In the genomic region with DNA sequence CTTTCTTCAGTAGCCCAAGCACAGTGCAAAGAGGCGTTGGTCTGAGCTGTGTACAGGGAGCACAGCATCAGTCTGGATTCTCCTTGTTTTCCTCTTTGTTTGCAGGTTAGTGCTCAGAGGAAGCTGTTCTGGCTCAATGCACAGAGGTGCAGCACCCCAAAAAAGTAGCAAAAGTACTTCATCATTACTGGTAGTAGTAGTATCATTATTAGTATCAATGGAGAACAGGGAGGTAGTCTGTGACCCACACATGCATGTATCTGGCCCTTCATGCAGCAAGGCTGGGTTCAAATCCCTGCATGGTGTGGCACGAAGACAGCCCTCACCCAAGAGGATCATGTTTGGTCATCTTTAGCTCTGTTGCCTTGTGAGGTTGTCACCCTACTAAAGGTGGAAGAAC, we compare ENCODE assay signal across 24 cellular contexts.
A peak's percentile ranks its signal among the peaks of the same experiment; 100 is the strongest.
DNase-seq lines count a peak whose midpoint lies in the region; ATAC-seq and TF ChIP-seq lines count a peak whose summit lies in the region.
"Had no signal": no experiment of that assay in that cellular context is flagged by ENCODE, and none has a peak within 500 bp of the region (broad histone marks: within the 10 kb centered on the region; RNA-seq: fewer than 3 reads in every experiment).

No MANE protein-coding gene starts in this region.

- H3K36me3 ChIP-seq in OCI-LY1 (ENCODE audit: insufficient read depth, low read length) = no peaks in the 10 kb centered on the region
- no peaks in the 10 kb centered on the region for H3K36me3 ChIP-seq in brain microvascular endothelial cell (replicated peaks)

- ATAC-seq in GM18867 (IDR thresholded peaks at IDR 0.05; ENCODE audit: unreplicated experiment) = peak; percentile 69
- peak; percentile 82 for ATAC-seq in HG02852 (IDR thresholded peaks at IDR 0.05; ENCODE audit: unreplicated experiment)
- peak; percentile 34 for ATAC-seq in stimulated activated memory B cell treated with anti-CD40 and anti-IgM and Interleukin-4, amounts not matched to agents 10 μg/mL and 1 μg/mL and 100 μg/mL, for 72 hours
- no peak for ATAC-seq in HG03442 (IDR thresholded peaks at IDR 0.05; ENCODE audit: unreplicated experiment)

- no peaks in the 10 kb centered on the region for H3K27me3 Mint-ChIP-seq in stimulated activated memory B cell treated with anti-CD40 and anti-IgM and Interleukin-4, amounts not matched to agents 10 μg/mL and 1 μg/mL and 100 μg/mL, for 72 hours
- H3K27me3 Mint-ChIP-seq: CD4-positive, CD25-positive, alpha-beta regulatory T cell had no signal

- H3K4me3 Mint-ChIP-seq in stimulated activated memory B cell treated with anti-CD40 and anti-IgM and Interleukin-4, amounts not matched to agents 10 μg/mL and 1 μg/mL and 100 μg/mL, for 72 hours = no peak overlapping the region
- H3K4me3 Mint-ChIP-seq: CD4-positive, CD25-positive, alpha-beta regulatory T cell; H9; HFFc6 had no signal

- no peaks in the 10 kb centered on the region for H3F3A ChIP-seq in OCI-LY1 (ENCODE audit: insufficient read depth, low read length)

- no peaks in the 10 kb centered on the region for H3K4me1 Mint-ChIP-seq in stimulated activated memory B cell treated with anti-CD40 and anti-IgM and Interleukin-4, amounts not matched to agents 10 μg/mL and 1 μg/mL and 100 μg/mL, for 72 hours
- H3K4me1 Mint-ChIP-seq: CD4-positive, CD25-positive, alpha-beta regulatory T cell had no signal

- TF ChIP-seq CTCF in OCI-LY1 (IDR thresholded peaks at IDR 0.05; ENCODE audit: low read length) (no peak), brain microvascular endothelial cell (IDR thresholded peaks at IDR 0.05; ENCODE audit: low read depth, low read length, missing control alignments) (no peak)

- H4K20me1 ChIP-seq in OCI-LY1 (ENCODE audit: insufficient read depth, low read length) = no peaks in the 10 kb centered on the region

- H3K27ac ChIP-seq in OCI-LY1 (ENCODE audit: low read depth, low read length, poor library complexity, severe bottlenecking) = peak overlapping the region; percentile 74
- no peak overlapping the region for H3K27ac ChIP-seq in brain microvascular endothelial cell
- H3K27ac ChIP-seq: GM23248, PC-9, SK-N-MC had no signal

- H3K36me3 Mint-ChIP-seq in stimulated activated memory B cell treated with anti-CD40 and anti-IgM and Interleukin-4, amounts not matched to agents 10 μg/mL and 1 μg/mL and 100 μg/mL, for 72 hours = no peaks in the 10 kb centered on the region
- H3K36me3 Mint-ChIP-seq: CD4-positive, CD25-positive, alpha-beta regulatory T cell had no signal

- no peaks in the 10 kb centered on the region for H3K9me2 ChIP-seq in OCI-LY1 (ENCODE audit: low read depth, low read length)

- H3K27me3 ChIP-seq in OCI-LY1 (ENCODE audit: insufficient read depth, low read length) (no peaks in the 10 kb centered on the region), brain microvascular endothelial cell (replicated peaks) (no peaks in the 10 kb centered on the region)

- DNase-seq in brain microvascular endothelial cell = no peak
- no peak for DNase-seq in activated CD8-positive, alpha-beta memory T cell treated with anti-CD3 and anti-CD28 coated beads, Interleukin-2, amount 50 U/mL, for 48 hours
- DNase-seq: CD4-positive, CD25-positive, alpha-beta regulatory T cell; DMS79; GM23248; H9; HFFc6; KG1; NCI-H1092; NCI-H1436; NCI-H187 treated with DMSO at 0.1 percent for 48 hours; NCI-H2107; NCI-H446 treated with DMSO at 0.1 percent for 48 hours; NCI-H526 treated with DMSO at 0.1 percent for 48 hours; PC-9; RPMI8226; SHP77 treated with DMSO at 0.1 percent for 48 hours; SW 1271 had no signal

- H3K27ac Mint-ChIP-seq in stimulated activated memory B cell treated with anti-CD40 and anti-IgM and Interleukin-4, amounts not matched to agents 10 μg/mL and 1 μg/mL and 100 μg/mL, for 72 hours = no peak overlapping the region
- H3K27ac Mint-ChIP-seq: CD4-positive, CD25-positive, alpha-beta regulatory T cell; H9; HFFc6 had no signal

- peaks cover 50% of the 10 kb centered on the region for H3K4me1 ChIP-seq in OCI-LY1 (ENCODE audit: insufficient read depth, low read length, severe bottlenecking)

- H3K4me2 ChIP-seq in OCI-LY1 (ENCODE audit: low read length) = no peak overlapping the region
- H3K4me2 ChIP-seq: PC-9 had no signal

- H3K9ac ChIP-seq in OCI-LY1 (ENCODE audit: low read length) = no peak overlapping the region
- H3K9ac ChIP-seq: GM23248 had no signal

- in situ Hi-C loops in brain microvascular endothelial cell (cut with HindIII; ENCODE audit: low pct_ligation_motif_present, low sequenced_read_pairs) = no loop called here

- peak overlapping the region; percentile 93; the same call in 1 of the 2 replicates for H2AFZ ChIP-seq in OCI-LY1 (ENCODE audit: low read length)
- H2AFZ ChIP-seq: GM23248, PC-9 had no signal

- no peak overlapping the region for H3K4me3 ChIP-seq in OCI-LY1 (ENCODE audit: low read depth, low read length, poor library complexity, severe bottlenecking)
- no peak overlapping the region for H3K4me3 ChIP-seq in brain microvascular endothelial cell (ENCODE audit: low read depth, low read length)
- H3K4me3 ChIP-seq: GM23248, PC-9 had no signal

- H3K79me2 ChIP-seq in OCI-LY1 (ENCODE audit: insufficient read depth, low read length) = no peaks in the 10 kb centered on the region

- peaks cover 6% of the 10 kb centered on the region for H3K9me3 Mint-ChIP-seq in stimulated activated memory B cell treated with anti-CD40 and anti-IgM and Interleukin-4, amounts not matched to agents 10 μg/mL and 1 μg/mL and 100 μg/mL, for 72 hours

- peaks cover 10% of the 10 kb centered on the region for H3K9me3 ChIP-seq in OCI-LY1 (ENCODE audit: low read length)
